ENCODE assay signal across 1 cellular context in genomic region chr5:178213748-178214151, GRCh38.
TF ChIP-seq lines count a peak whose summit lies in the region.

No MANE protein-coding gene starts in this region.

TF ChIP-seq in SK-N-SH treated with all-trans-retinoic acid at 6 μM for 48 hours, 23 proteins besides CTCF, POLR2A, EP300 and RAD21 (continued from another document):
- no peak for TF ChIP-seq OSR1 (CRISPR knock-in tag; IDR thresholded peaks at IDR 0.05)
